In the genomic region with DNA sequence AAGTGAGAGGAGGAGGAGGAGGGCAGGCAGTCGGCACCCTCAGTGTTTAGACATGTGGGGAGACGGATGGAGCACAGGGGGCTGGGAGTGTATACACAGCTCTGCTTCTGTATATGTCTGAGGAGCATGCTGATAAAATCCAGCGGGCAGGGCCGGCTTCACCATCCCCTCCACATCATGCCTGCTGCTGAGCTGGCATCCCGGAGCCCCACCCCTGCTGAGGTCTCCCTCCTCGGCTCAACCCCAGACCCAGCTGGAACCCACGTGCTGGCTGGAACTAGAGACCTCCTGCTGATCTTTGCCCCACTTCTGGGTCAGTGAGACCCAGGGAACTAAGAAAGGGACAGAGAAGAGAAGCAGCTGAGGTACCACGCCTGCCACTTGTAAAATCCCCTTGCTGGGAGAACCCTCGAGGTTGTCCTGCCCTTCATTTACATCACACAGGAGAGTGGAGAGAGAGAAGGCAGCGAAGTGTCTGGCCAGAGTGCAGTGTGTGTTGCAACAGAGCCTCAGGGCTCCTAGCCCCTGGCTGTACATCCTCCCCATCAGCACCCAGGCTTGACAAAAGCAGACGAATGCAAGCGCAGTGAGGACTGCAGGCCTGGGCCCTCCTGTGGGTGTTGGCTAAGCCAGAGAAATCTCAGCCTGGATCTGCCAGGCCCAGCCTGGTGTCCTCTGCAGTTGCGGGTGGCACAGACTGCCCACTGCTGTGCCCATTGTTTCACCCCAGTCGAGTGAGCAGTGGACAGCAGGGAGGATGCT, we compare ENCODE assay signal across 16 cellular contexts.
DNase-seq lines count a peak whose midpoint lies in the region; ATAC-seq and TF ChIP-seq lines count a peak whose summit lies in the region.
"Had no signal": no experiment of that assay in that cellular context is flagged by ENCODE, and none has a peak within 500 bp of the region (broad histone marks: within the 10 kb centered on the region; RNA-seq: fewer than 3 reads in every experiment).

No MANE protein-coding gene starts in this region.

- DNase-seq in H7 (peak; percentile 68), NT2/D1 (ENCODE audit: low read depth, low spot score) (peak; percentile 18), fibroblast of villous mesenchyme (ENCODE audit: low read depth) (peak; percentile 23), retina (peak; percentile 46), hypothalamus (lab: John Stamatoyannopoulos, UW) (no peak)
- DNase-seq: Caco-2; CD4-positive, CD25-positive, alpha-beta regulatory T cell; DMS153; NCI-H1048; NCI-H748 treated with DMSO at 0.1 percent for 48 hours; RPMI8226; SJCRH30 had no signal

- H3K27me3 ChIP-seq in H7 (ENCODE audit: control insufficient read depth, insufficient read depth, low read length) (no peaks in the 10 kb centered on the region; the same call in 1 of the 2 replicates), NT2/D1 (ENCODE audit: insufficient read depth, insufficient read length) (peaks cover 11% of the 10 kb centered on the region)

- H3K4me1 ChIP-seq in NT2/D1 (ENCODE audit: insufficient read depth, insufficient read length): peaks cover 16% of the 10 kb centered on the region
- H3K4me1 ChIP-seq: Caco-2, SJCRH30 had no signal

- no peak for TF ChIP-seq CTCF in fibroblast of villous mesenchyme (IDR thresholded peaks at IDR 0.05; ENCODE audit: insufficient read depth, low read depth, low read length)

- H3K36me3 ChIP-seq in H7 (replicated peaks; ENCODE audit: control insufficient read depth, insufficient read depth, low read length) (no peaks in the 10 kb centered on the region), NT2/D1 (ENCODE audit: insufficient read depth, insufficient read length, low read length) (no peaks in the 10 kb centered on the region)
- H3K36me3 ChIP-seq: SJCRH30 had no signal

- H3K4me3 ChIP-seq in H7 (ENCODE audit: insufficient read depth, low read depth, low read length): no peak overlapping the region
- no peak overlapping the region for H3K4me3 ChIP-seq in NT2/D1 (ENCODE audit: insufficient read length, low read depth)
- H3K4me3 ChIP-seq in fibroblast of villous mesenchyme (ENCODE audit: low read depth, low read length): no peak overlapping the region
- H3K4me3 ChIP-seq: SJCRH30 had no signal

- peak overlapping the region; percentile 9 for H3K9ac ChIP-seq in NT2/D1 (ENCODE audit: insufficient read length, low read depth)
- H3K9ac ChIP-seq: KMS-11 had no signal

- no peak for ATAC-seq in HG03378 (IDR thresholded peaks at IDR 0.05; ENCODE audit: unreplicated experiment)
- ATAC-seq in GM21786 (IDR thresholded peaks at IDR 0.05; ENCODE audit: unreplicated experiment): no peak
- ATAC-seq: HCT116 had no signal

- 0 out of 2 replicates have a peak, but pooled peaks cover 7% of the 10 kb centered on the region for H3K9me3 ChIP-seq in NT2/D1 (ENCODE audit: insufficient read depth, low read length)
- H3K9me3 ChIP-seq: Caco-2 had no signal

Comparison
In these comparisons a context has a peak if more than half of its experiments do, and no peak if none do; other contexts are left out.
1. DNase-seq: peak in H7 (single experiment), NT2/D1 (single experiment), fibroblast of villous mesenchyme (single experiment) and retina (single experiment); none in hypothalamus (0 of 51).